In the genomic region with DNA sequence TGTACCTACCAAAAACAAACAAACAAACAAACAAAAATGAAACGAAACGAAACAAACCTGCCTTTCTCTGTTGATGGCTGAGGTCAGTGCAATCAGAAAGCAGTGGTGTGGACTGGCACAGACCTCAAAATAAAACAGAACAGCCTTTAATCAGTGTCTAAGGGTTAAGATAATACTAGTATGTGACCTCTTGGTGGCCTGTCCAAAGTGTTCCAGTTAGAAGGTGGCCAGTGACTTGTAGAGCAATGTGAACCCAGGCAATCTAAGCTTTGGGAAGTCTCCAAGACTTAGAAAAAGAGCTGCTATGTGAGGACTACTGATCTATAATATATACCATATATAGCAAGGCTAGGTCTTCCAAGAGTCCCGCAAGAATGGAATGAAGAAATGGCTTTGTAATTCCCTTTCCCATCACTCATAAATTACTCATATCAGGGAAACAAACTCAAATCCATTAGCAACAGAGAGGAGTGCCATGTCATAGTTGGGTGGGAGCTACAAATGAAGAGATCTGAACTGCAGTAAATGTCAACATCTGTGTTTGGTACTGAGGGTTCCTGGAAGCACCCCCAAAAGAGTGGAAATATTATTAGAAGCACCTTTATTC, we compare ENCODE assay signal across 22 cellular contexts. TPM values are rescaled to one million over a fixed set of nuclear protein-coding genes. Genes with fewer than 3 reads are reported as not detected.
DNase-seq lines count a peak whose midpoint lies in the region; ATAC-seq, FAIRE-seq and TF ChIP-seq lines count a peak whose summit lies in the region.
"Had no signal": no experiment of that assay in that cellular context is flagged by ENCODE, and none has a peak within 500 bp of the region (broad histone marks: within the 10 kb centered on the region; RNA-seq: fewer than 3 reads in every experiment).

No MANE protein-coding gene starts in this region.

- H3K56ac ChIP-seq in IMR-90 (ENCODE audit: extremely low read depth, insufficient read depth, low read length): no peak overlapping the region

- H2BK5ac ChIP-seq in IMR-90 (ENCODE audit: low read depth, low read length, poor library complexity, severe bottlenecking): no peak overlapping the region

- H3K4me1 ChIP-seq in IMR-90 (ENCODE audit: control insufficient read depth, insufficient read depth, low read length) (peaks cover 9% of the 10 kb centered on the region), gastrocnemius medialis (peaks cover 30 to 59% of the 10 kb centered on the region in 2 donors)

- no peak overlapping the region for H2BK15ac ChIP-seq in IMR-90 (ENCODE audit: low read depth, low read length)

- H2AK5ac ChIP-seq in IMR-90 (ENCODE audit: low read depth, low read length): no peak overlapping the region

- no peak for TF ChIP-seq POLR2A in IMR-90 (IDR thresholded peaks at IDR 0.05; ENCODE audit: low read depth, low read length)
- no peak for TF ChIP-seq POLR2A in gastrocnemius medialis (IDR thresholded peaks at IDR 0.05)

- no peak overlapping the region for H3K23ac ChIP-seq in IMR-90 (ENCODE audit: low read depth, low read length)

- no peaks in the 10 kb centered on the region for H3K79me1 ChIP-seq in IMR-90 (ENCODE audit: low read depth in 1 of 2, low read length in 2 of 2)

- no peak overlapping the region for H3K4me2 ChIP-seq in IMR-90 (ENCODE audit: low read depth, low read length)

- peaks cover 68% of the 10 kb centered on the region for H3K4me1 Mint-ChIP-seq in Calu3 (ENCODE audit: low read depth, unreplicated experiment)

- no TSS peak for BruUV-seq in IMR-90 (replicated peaks; lab: Mats Ljungman, UMichigan)
- no TSS peak for BruUV-seq in Calu3 (replicated peaks; lab: Mats Ljungman, UMichigan)

- H3K27me3 Mint-ChIP-seq in Calu3 (ENCODE audit: unreplicated experiment): no peaks in the 10 kb centered on the region

- H3K9me3 ChIP-seq in IMR-90 (ENCODE audit: control insufficient read depth, insufficient read depth, low read length) (no peaks in the 10 kb centered on the region), gastrocnemius medialis (no peaks in the 10 kb centered on the region)

- POLR2A ChIA-PET in IMR-90 (lab: Charles Lee; ENCODE audit: unreplicated experiment): no interaction called here

- TF ChIP-seq RAD21 in IMR-90 (IDR thresholded peaks at IDR 0.05; ENCODE audit: low read length): no peak

- H3K27ac ChIP-seq in IMR-90 (ENCODE audit: insufficient read depth, low read length) (no peak overlapping the region), gastrocnemius medialis (peak overlapping the region; percentile 0 to 81 (median 79))
- H3K27ac ChIP-seq: HL-60 had no signal

- TF ChIP-seq CTCF in IMR-90 (conservative IDR thresholded peaks at IDR 0.05; ENCODE audit: low read depth, low read length): no peak
- no peak for TF ChIP-seq CTCF in bronchial epithelial cell (IDR thresholded peaks at IDR 0.05; ENCODE audit: insufficient read depth, low read length, severe bottlenecking)
- TF ChIP-seq CTCF in gastrocnemius medialis (IDR thresholded peaks at IDR 0.05 in 4 of 5, conservative IDR thresholded peaks at IDR 0.05 in 1 of 5): no peak
- no peak for TF ChIP-seq CTCF in Calu3 (IDR thresholded peaks at IDR 0.05; ENCODE audit: unreplicated experiment)
- no peak for TF ChIP-seq CTCF in GM13976 (IDR thresholded peaks at IDR 0.05; ENCODE audit: borderline replicate concordance, control extremely low read depth, extremely low read depth, insufficient read depth, missing control alignments)

- H3K36me3 ChIP-seq in IMR-90 (ENCODE audit: control insufficient read depth, insufficient read depth, low read length) (no peaks in the 10 kb centered on the region), bronchial epithelial cell (ENCODE audit: control insufficient read depth, insufficient read depth, low read length) (no peaks in the 10 kb centered on the region), gastrocnemius medialis (no peaks in the 10 kb centered on the region)

- H3K36me3 Mint-ChIP-seq in Calu3 (ENCODE audit: insufficient read depth, unreplicated experiment): peaks cover 22% of the 10 kb centered on the region

- no peak overlapping the region for H4K5ac ChIP-seq in IMR-90 (ENCODE audit: low read depth, low read length)

- no peak overlapping the region for H2BK20ac ChIP-seq in IMR-90 (ENCODE audit: low read depth, low read length)

- CTCF ChIA-PET in IMR-90 (lab: Yijun Ruan, JAX): no interaction called here
- CTCF ChIA-PET in Calu3 (lab: Charles Lee): interaction anchor here (1.4 kb wide), 1 partner anchor 17 kb away, joined by 3 read pairs; no protein-coding TSS in a partner anchor

- H3K4me3 ChIP-seq in IMR-90 (ENCODE audit: insufficient read depth, low read depth, low read length) (no peak overlapping the region), bronchial epithelial cell (ENCODE audit: low read depth, low read length) (no peak overlapping the region), gastrocnemius medialis (peak overlapping the region in 3 of 4 donors; percentile 56 to 60 (median 57))

- in situ Hi-C loops in IMR-90 (cut with MboI; ENCODE audit: low sequenced_read_pairs) (no loop called here), gastrocnemius medialis (cut with MboI; ENCODE audit: low sequenced_read_pairs in 4 of 4) (no loop called here), GM13976 (cut with MboI; ENCODE audit: low sequenced_read_pairs, unreplicated experiment) (no loop called here)

- H3K9ac ChIP-seq in IMR-90 (ENCODE audit: low read depth, low read length): no peak overlapping the region

- H2AFZ ChIP-seq in IMR-90 (replicated peaks; ENCODE audit: low read length, poor library complexity): no peak overlapping the region

- no peak overlapping the region for H3K18ac ChIP-seq in IMR-90 (ENCODE audit: low read depth, low read length)

- no peak for FAIRE-seq in bronchial epithelial cell (lab: Jason Lieb, UNC)
- FAIRE-seq: GM12891, H1 had no signal

- H3K27me3 ChIP-seq in IMR-90 (ENCODE audit: control insufficient read depth, insufficient read depth, low read length) (peaks cover 5% of the 10 kb centered on the region; the same call in 1 of the 2 replicates), bronchial epithelial cell (ENCODE audit: control insufficient read depth, insufficient read depth, low read length) (no peaks in the 10 kb centered on the region), gastrocnemius medialis (peaks cover 13 to 33% (median 28%) of the 10 kb centered on the region in 3 donors)

- intact Hi-C loops in IMR-90 (cut with micrococcal nuclease) (loop anchor here (5.0 to 10.0 kb wide), 4 partner anchors 52 to 325 kb away; no protein-coding TSS in a partner anchor), gastrocnemius medialis (cut with DNase I; ENCODE audit: low total_unique reads) (loop anchor here (5.0 kb wide), 3 partner anchors 52 to 158 kb away; no protein-coding TSS in a partner anchor), Calu3 (cut with micrococcal nuclease; ENCODE audit: unreplicated experiment) (loop anchor here (5.0 kb wide), 2 partner anchors 68 to 157 kb away; no protein-coding TSS in a partner anchor)

- no peak overlapping the region for H4K91ac ChIP-seq in IMR-90 (ENCODE audit: insufficient read depth, low read depth, low read length)

- dilution Hi-C loops in IMR-90 (cut with HindIII; ENCODE audit: low sequenced_read_pairs, unreplicated experiment): no loop called here

- peaks cover 11% of the 10 kb centered on the region for H4K20me1 ChIP-seq in IMR-90 (ENCODE audit: insufficient read depth, low read length)

- no peak overlapping the region for H3K4ac ChIP-seq in IMR-90 (ENCODE audit: low read depth, low read length)

- no peak overlapping the region for H3K4me3 Mint-ChIP-seq in Calu3 (ENCODE audit: low read depth, unreplicated experiment)
- H3K4me3 Mint-ChIP-seq: activated CD8-positive, alpha-beta memory T cell treated with anti-CD3 and anti-CD28 coated beads, Interleukin-2, amount 10 ng/mL, durations not matched to agents 7 days and 5 days had no signal

- WGBS in IMR-90 (ENCODE audit: extremely low coverage in 2 of 2, insufficient read length in 1 of 2), 2 experiments: no CpG with 5 or more reads among the region's 3 CpGs

- H2AK9ac ChIP-seq in IMR-90 (replicated peaks; ENCODE audit: low read depth, low read length, poor library complexity): no peak overlapping the region

- DNase-seq in IMR-90 (peak; percentile 45), bronchial epithelial cell (ENCODE audit: low read depth) (peak; percentile 70), hepatic stellate cell (ENCODE audit: low spot score) (peak; percentile 42), gastrocnemius medialis (no peak), Kasumi-1 (lab: John Stamatoyannopoulos, UW) (no peak), Calu3 (no peak), GM13976 (ENCODE audit: low spot score) (no peak)
- DNase-seq: activated CD8-positive, alpha-beta memory T cell treated with anti-CD3 and anti-CD28 coated beads, Interleukin-2, amount 10 ng/mL, durations not matched to agents 7 days and 5 days; activated effector memory CD4-positive, alpha-beta T cell treated with anti-CD3 and anti-CD28 coated beads, Interleukin-2, amount 50 U/mL, for 16 hours; anterior cingulate cortex; cortex of kidney; GDM1; islet precursor cell; KG1; NCI-H1092 treated with DMSO at 0.1 percent for 48 hours; NCI-H748 treated with DMSO at 0.1 percent for 48 hours; RPMI8226; stimulated activated CD4-positive, alpha-beta T cell treated with anti-CD3 and anti-CD28 coated beads, Interleukin-1b, Interleukin-23, amount 100 ng/mL, for 48 hours had no signal

- H4K8ac ChIP-seq in IMR-90 (ENCODE audit: low read depth in 2 of 2, low read length in 2 of 2): no peak overlapping the region

- peaks cover 4% of the 10 kb centered on the region; the same call in 1 of the 2 replicates for H3K9me1 ChIP-seq in IMR-90 (ENCODE audit: insufficient read depth, low read length)

- H3K27ac Mint-ChIP-seq in Calu3 (ENCODE audit: unreplicated experiment): no peak overlapping the region
- H3K27ac Mint-ChIP-seq: activated CD8-positive, alpha-beta memory T cell treated with anti-CD3 and anti-CD28 coated beads, Interleukin-2, amount 10 ng/mL, durations not matched to agents 7 days and 5 days had no signal

- ATAC-seq in IMR-90 (ENCODE audit: low read depth) (no peak), gastrocnemius medialis (no peak), HG03139 (IDR thresholded peaks at IDR 0.05; ENCODE audit: unreplicated experiment) (no peak)
- ATAC-seq: activated CD8-positive, alpha-beta memory T cell treated with anti-CD3 and anti-CD28 coated beads, Interleukin-2, amount 10 ng/mL, durations not matched to agents 7 days and 5 days had no signal

- no peak overlapping the region for H3K14ac ChIP-seq in IMR-90 (replicated peaks; ENCODE audit: low read depth, low read length)

- no peaks in the 10 kb centered on the region for H3K9me3 Mint-ChIP-seq in Calu3 (ENCODE audit: low read depth, unreplicated experiment)

- H2BK120ac ChIP-seq in IMR-90 (ENCODE audit: low read depth, low read length): 0 out of 2 replicates have a peak overlapping the region, but pooled peaks have one; percentile 22

TF ChIP-seq in IMR-90, 13 proteins besides CTCF, POLR2A, EP300 and RAD21 (continues in another document):
- TF ChIP-seq FOS (IDR thresholded peaks at IDR 0.05; ENCODE audit: low read depth, low read length) (no peak), MAFK (IDR thresholded peaks at IDR 0.05; ENCODE audit: low read depth, low read length) (no peak)

RNA-seq across cellular contexts. Expression of gene ABLIM1, which starts 28.1 kb away (rescaled TPM):
- 9.9 and 11.1 TPM in 2 replicates for total RNA-seq in IMR-90 (2012; rRNA removed)
- polyA plus RNA-seq in IMR-90 (2012; rRNA removed): 7.7 and 8.1 TPM in 2 replicates
- 2.7 and 6.9 TPM in 2 replicates for polyA plus RNA-seq in IMR-90 (2012; cell fraction: cytosol; rRNA removed)
- 10.3 and 22.7 TPM in 2 replicates for polyA plus RNA-seq in IMR-90 (2012; cell fraction: nucleus; rRNA removed; ENCODE audit: low replicate concordance)
- 152 and 264 TPM in 2 replicates for total RNA-seq in bronchial epithelial cell
- total RNA-seq in gastrocnemius medialis: 100 to 1,000 TPM in 3 of 4 donors, 10 to 100 TPM in 1; 84.7 to 203 (median 150) TPM
- 81.1 and 89.4 TPM in 2 replicates for total RNA-seq in Calu3 (2022)

Comparison
In these comparisons a context has a peak if more than half of its experiments do, and no peak if none do; other contexts are left out.
1. DNase-seq: peak in IMR-90 (single experiment), bronchial epithelial cell (single experiment) and hepatic stellate cell (single experiment); none in gastrocnemius medialis (0 of 2), Kasumi-1 (0 of 2), Calu3 (single experiment) and GM13976 (single experiment).
2. H3K4me3 ChIP-seq: peak in gastrocnemius medialis (3 of 4); none in IMR-90 (single experiment) and bronchial epithelial cell (single experiment).